ENCODE assay signal across 8 cellular contexts in genomic region chr3:48897401-48898376, GRCh38. TPM values are rescaled to one million over a fixed set of nuclear protein-coding genes. Genes with fewer than 3 reads are reported as not detected.
A peak's percentile ranks its signal among the peaks of the same experiment; 100 is the strongest.
DNase-seq lines count a peak whose midpoint lies in the region; ATAC-seq, FAIRE-seq and TF ChIP-seq lines count a peak whose summit lies in the region.

No MANE protein-coding gene starts in this region.

- H3K9me3 ChIP-seq in WERI-Rb-1 (ENCODE audit: severe bottlenecking) (no peaks in the 10 kb centered on the region), gastroesophageal sphincter (no peaks in the 10 kb centered on the region)

- no peak for TF ChIP-seq POLR2A in gastroesophageal sphincter (IDR thresholded peaks at IDR 0.05)

- TF ChIP-seq EP300 in gastroesophageal sphincter (IDR thresholded peaks at IDR 0.05): no peak

- WGBS in gastroesophageal sphincter (ENCODE audit: low coverage in 1 of 2), 2 donors: 42 to 64% methylated on average over 6 to 16 of the region's 17 CpGs

- FAIRE-seq in RCC 7860 (lab: Jason Lieb, UNC): no peak

- ATAC-seq in GM21786 (IDR thresholded peaks at IDR 0.05; ENCODE audit: unreplicated experiment) (peak; percentile 3), gastroesophageal sphincter (no peak), HG03108 (IDR thresholded peaks at IDR 0.05; ENCODE audit: unreplicated experiment) (no peak)

- DNase-seq in AML-193 (lab: John Stamatoyannopoulos, UW) (peak; percentile 19 to 22), WERI-Rb-1 (no peak), retinal pigment epithelial cell (ENCODE audit: low read depth) (no peak), RCC 7860 (ENCODE audit: low spot score) (no peak), GM19240 (ENCODE audit: insufficient read length, low spot score) (no peak)

- H3K4me1 ChIP-seq in gastroesophageal sphincter: peaks cover 0 to 27% (median 9%) of the 10 kb centered on the region in 3 donors

- peak overlapping the region; percentile 66 for H3K27ac ChIP-seq in WERI-Rb-1
- peak overlapping the region in 3 of 4 donors; percentile 83 to 89 (median 85) for H3K27ac ChIP-seq in gastroesophageal sphincter

- H3K27me3 ChIP-seq in WERI-Rb-1 (ENCODE audit: insufficient read depth, low read depth, severe bottlenecking) (no peaks in the 10 kb centered on the region), gastroesophageal sphincter (no peaks in the 10 kb centered on the region)

- peak overlapping the region; percentile 82 for H3K4me3 ChIP-seq in WERI-Rb-1 (ENCODE audit: low read depth, low read length)
- peak overlapping the region; percentile 55 to 79 for H3K4me3 ChIP-seq in gastroesophageal sphincter
- H3K4me3 ChIP-seq in retinal pigment epithelial cell (ENCODE audit: low read length): peak overlapping the region; percentile 82

- H3K36me3 ChIP-seq in WERI-Rb-1: no peaks in the 10 kb centered on the region
- H3K36me3 ChIP-seq in gastroesophageal sphincter: no peaks in the 10 kb centered on the region

- TF ChIP-seq CTCF in WERI-Rb-1 (IDR thresholded peaks at IDR 0.05; ENCODE audit: low read depth, low read length): no peak
- TF ChIP-seq CTCF in gastroesophageal sphincter (IDR thresholded peaks at IDR 0.05): no peak
- no peak for TF ChIP-seq CTCF in retinal pigment epithelial cell (conservative IDR thresholded peaks at IDR 0.05; ENCODE audit: low read depth, low read length)

RNA-seq across cellular contexts. Expression of gene SLC25A20, which starts 1.0 kb away (rescaled TPM):
- total RNA-seq in gastroesophageal sphincter: 10 to 100 TPM; 19.0 to 47.0 (median 23.9) TPM

RNA-seq across cellular contexts. Expression of gene ARIH2, which starts 21.0 kb away (rescaled TPM):
- total RNA-seq in gastroesophageal sphincter: 100 to 1,000 TPM in 3 of 4 donors, 10 to 100 TPM in 1; 92.2 to 143 (median 123) TPM

RNA-seq across cellular contexts. Expression of gene PRKAR2A, which starts 50.0 kb away (rescaled TPM):
- 10 to 100 TPM; 33.7 to 45.0 (median 44.0) TPM for total RNA-seq in gastroesophageal sphincter

Comparison
In these comparisons a context has a peak if more than half of its experiments do, and no peak if none do; other contexts are left out.
1. DNase-seq: peak in AML-193 (2 of 2); none in WERI-Rb-1 (single experiment), retinal pigment epithelial cell (single experiment), RCC 7860 (single experiment) and GM19240 (single experiment).
2. Peak in every context shown above with its lines, with median percentiles within 50 percentile points of each other: H3K4me3 ChIP-seq.